In genomic region chr2:71932027-71932779, GRCh38 we compare ENCODE assay signal across 7 cellular contexts.
"Had no signal": no experiment of that assay in that cellular context is flagged by ENCODE, and none has a peak within 500 bp of the region (broad histone marks: within the 10 kb centered on the region; RNA-seq: fewer than 3 reads in every experiment).

No MANE protein-coding gene starts in this region.

- DNase-seq: activated CD4-positive, alpha-beta T cell treated with anti-CD3 and anti-CD28 coated beads, Interleukin-2, amount 50 U/mL, for 1 hour; activated CD4-positive, CD25-positive, alpha-beta regulatory T cell; activated naive CD4-positive, alpha-beta T cell treated with anti-CD3 and anti-CD28 coated beads, Interleukin-2, amount 50 U/mL, for 16 hours; lower lobe of right lung; natural killer cell; stimulated activated CD4-positive, alpha-beta T cell treated with anti-CD3 and anti-CD28 coated beads, Interleukin-4, amount 100 ng/mL, for 1 hour had no signal

- ATAC-seq: lower lobe of right lung, natural killer cell had no signal

- H3K9me3 ChIP-seq: adrenal gland, lower lobe of right lung had no signal

- H3K4me3 ChIP-seq: adrenal gland, lower lobe of right lung had no signal

- H3K27me3 ChIP-seq: adrenal gland had no signal

- H3K4me1 ChIP-seq: adrenal gland had no signal

- H3K27ac ChIP-seq: adrenal gland, lower lobe of right lung had no signal

- H3K36me3 ChIP-seq: adrenal gland, lower lobe of right lung had no signal
